ENCODE assay signal across 18 cellular contexts in genomic region chr11:96090711-96091110, GRCh38.
A peak's percentile ranks its signal among the peaks of the same experiment; 100 is the strongest.
DNase-seq lines count a peak whose midpoint lies in the region; ATAC-seq, FAIRE-seq and TF ChIP-seq lines count a peak whose summit lies in the region.
"Had no signal": no experiment of that assay in that cellular context is flagged by ENCODE, and none has a peak within 500 bp of the region (broad histone marks: within the 10 kb centered on the region; RNA-seq: fewer than 3 reads in every experiment).

No MANE protein-coding gene starts in this region.

- FAIRE-seq in D721Med (lab: Jason Lieb, UNC): no peak

- TF ChIP-seq CTCF in chondrocyte (IDR thresholded peaks at IDR 0.05): no peak
- no peak for TF ChIP-seq CTCF in D721Med (IDR thresholded peaks at IDR 0.05; ENCODE audit: insufficient read depth, missing control alignments)
- no peak for TF ChIP-seq CTCF in CD4-positive, alpha-beta T cell (IDR thresholded peaks at IDR 0.05)

- H3K27ac ChIP-seq in mesodermal cell (ENCODE audit: low read depth, low read length, severe bottlenecking): peak overlapping the region; percentile 83
- no peak overlapping the region for H3K27ac ChIP-seq in CD4-positive, alpha-beta T cell (ENCODE audit: low read depth, low read length)
- H3K27ac ChIP-seq: heart left ventricle, transverse colon had no signal

- no peaks in the 10 kb centered on the region for H3K9me3 ChIP-seq in mesodermal cell (ENCODE audit: control insufficient read depth, low read length)
- no peaks in the 10 kb centered on the region for H3K9me3 ChIP-seq in CD4-positive, alpha-beta T cell (ENCODE audit: control insufficient read depth, low read length)
- H3K9me3 ChIP-seq: heart left ventricle, spleen, transverse colon had no signal

- POLR2A ChIA-PET in CD4-positive, alpha-beta T cell (lab: Charles Lee): interaction anchor here (0.7 to 1.3 kb wide), 2 partner anchors 74 to 251 kb away, joined by 3 read pairs; no protein-coding TSS in a partner anchor

- H3K27ac Mint-ChIP-seq in chondrocyte (ENCODE audit: unreplicated experiment): peak overlapping the region; percentile 72
- no peak overlapping the region for H3K27ac Mint-ChIP-seq in CD4-positive, alpha-beta T cell
- H3K27ac Mint-ChIP-seq: activated CD4-positive, alpha-beta T cell treated with anti-CD3 and anti-CD28 coated beads for 36 hours; H9 had no signal

- H3K36me3 ChIP-seq in mesodermal cell (ENCODE audit: control insufficient read depth, insufficient read depth, low read length): peaks cover 26% of the 10 kb centered on the region
- H3K36me3 ChIP-seq: transverse colon had no signal

- in situ Hi-C loops in ACHN (cut with HindIII; ENCODE audit: low pct_ligation_motif_present, low pct_unique_long_range_greater_than_20kb, low sequenced_read_pairs): no loop called here

- no peaks in the 10 kb centered on the region for H3K9me3 Mint-ChIP-seq in chondrocyte (ENCODE audit: low read depth)
- H3K9me3 Mint-ChIP-seq in CD4-positive, alpha-beta T cell: no peaks in the 10 kb centered on the region
- H3K9me3 Mint-ChIP-seq: H9 had no signal

- no peak overlapping the region for H3K4me3 Mint-ChIP-seq in chondrocyte (ENCODE audit: unreplicated experiment)
- no peak overlapping the region for H3K4me3 Mint-ChIP-seq in CD4-positive, alpha-beta T cell
- H3K4me3 Mint-ChIP-seq: activated CD4-positive, alpha-beta T cell treated with anti-CD3 and anti-CD28 coated beads for 36 hours; H9 had no signal

- CTCF ChIA-PET in CD4-positive, alpha-beta T cell (lab: Charles Lee): interaction anchor here (1.0 to 3.8 kb wide), 4 partner anchors 10 to 252 kb away, joined by 3 to 33 read pairs (median 4); partner anchors contain the start of gene MAML2

- intact Hi-C loops in CD4-positive, alpha-beta T cell (cut with DNase I, micrococcal nuclease): no loop called here

- H3K4me3 ChIP-seq in mesodermal cell (ENCODE audit: extremely low read depth, insufficient read depth, low read length, poor library complexity, severe bottlenecking): no peak overlapping the region
- H3K4me3 ChIP-seq: heart left ventricle, lung, spleen, transverse colon had no signal

- H3K4me1 ChIP-seq in mesodermal cell (ENCODE audit: control insufficient read depth, insufficient read depth, low read length, poor library complexity, severe bottlenecking): peaks cover 19% of the 10 kb centered on the region

- DNase-seq in ACHN (peak; percentile 64), HuH-7 (ENCODE audit: low spot score) (peak; percentile 4), chondrocyte (ENCODE audit: low spot score) (no peak), NCI-H187 (lab: John Stamatoyannopoulos, UW) (no peak), D721Med (ENCODE audit: insufficient read length, low spot score) (no peak), SIG-M5 (lab: John Stamatoyannopoulos, UW) (no peak)
- no peak for DNase-seq in CD4-positive, alpha-beta T cell
- DNase-seq: activated CD4-positive, alpha-beta T cell treated with anti-CD3 and anti-CD28 coated beads for 36 hours; activated T-cell treated with anti-CD3 and anti-CD28 coated beads, Interleukin-2, amount 50 U/mL, for 48 hours; DND-41; effector memory CD4-positive, alpha-beta T cell; H9; heart left ventricle; occipital lobe; spleen; transverse colon had no signal

- ATAC-seq in CD4-positive, alpha-beta T cell (ENCODE audit: poor library complexity): no peak
- ATAC-seq: heart left ventricle had no signal

- H3K36me3 Mint-ChIP-seq in chondrocyte (ENCODE audit: low read depth): peaks cover 4% of the 10 kb centered on the region
- H3K36me3 Mint-ChIP-seq in CD4-positive, alpha-beta T cell (ENCODE audit: low read depth): peaks cover 72% of the 10 kb centered on the region

- H3K27me3 Mint-ChIP-seq in chondrocyte (ENCODE audit: low read depth): no peaks in the 10 kb centered on the region
- H3K27me3 Mint-ChIP-seq in CD4-positive, alpha-beta T cell: no peaks in the 10 kb centered on the region
- H3K27me3 Mint-ChIP-seq: activated CD4-positive, alpha-beta T cell treated with anti-CD3 and anti-CD28 coated beads for 36 hours had no signal

- H3K4me1 Mint-ChIP-seq in chondrocyte (ENCODE audit: low read depth): peaks cover 42% of the 10 kb centered on the region
- H3K4me1 Mint-ChIP-seq in CD4-positive, alpha-beta T cell (ENCODE audit: low read depth): peaks cover 56% of the 10 kb centered on the region

- no peaks in the 10 kb centered on the region for H3K27me3 ChIP-seq in CD4-positive, alpha-beta T cell (ENCODE audit: control insufficient read depth, insufficient read depth, low read length)
- H3K27me3 ChIP-seq: heart left ventricle, spleen, transverse colon had no signal

- WGBS in mesodermal cell (ENCODE audit: insufficient coverage in 2 of 2), 2 experiments: 88 to 90% methylated on average over 2 of the region's 5 CpGs

Comparison
In these comparisons a context has a peak if more than half of its experiments do, and no peak if none do; other contexts are left out.
1. DNase-seq: peak in ACHN (single experiment) and HuH-7 (single experiment); none in chondrocyte (single experiment), NCI-H187 (0 of 2), D721Med (single experiment), SIG-M5 (single experiment) and CD4-positive, alpha-beta T cell (0 of 10).